Comparison of ENCODE assay signal across 8 cellular contexts in genomic region chr16:22296225-22297113, GRCh38. TPM values are rescaled to one million over a fixed set of nuclear protein-coding genes. Genes with fewer than 3 reads are reported as not detected.
DNase-seq lines count a peak whose midpoint lies in the region; ATAC-seq, FAIRE-seq and TF ChIP-seq lines count a peak whose summit lies in the region.

No MANE protein-coding gene starts in this region.

- no peak overlapping the region for H2BK12ac ChIP-seq in H1 (ENCODE audit: low read depth, low read length)

- no peak for TF ChIP-seq POLR2A in H1 (IDR thresholded peaks at IDR 0.05; ENCODE audit: control extremely low read depth in 1 of 2, low read depth in 2 of 2, low read length in 2 of 2)

- H3F3A ChIP-seq in PC-3 (ENCODE audit: low read length, unreplicated experiment), result no peaks in the 10 kb centered on the region

- peak overlapping the region; percentile 37 to 54 for H3K27ac ChIP-seq in right atrium auricular region
- no peak overlapping the region for H3K27ac ChIP-seq in PC-3 (ENCODE audit: low read length)
- H3K27ac ChIP-seq in H1 (ENCODE audit: low read depth, low read length), result no peak overlapping the region

- H4K5ac ChIP-seq in H1 (ENCODE audit: insufficient read length, low read depth, low read length), result no peak overlapping the region

- H3K4me3 ChIP-seq in right atrium auricular region (peak overlapping the region; percentile 77 to 81), PC-3 (ENCODE audit: low read length) (peak overlapping the region; percentile 78), H1 (ENCODE audit: extremely low read depth in 1 of 4, insufficient read depth in 2 of 4, low read depth in 3 of 4, low read length in 4 of 4) (peak overlapping the region; percentile 48 to 91 (median 64))

- H2AK5ac ChIP-seq in H1 (ENCODE audit: low read depth, low read length), result no peak overlapping the region

- no peak overlapping the region for H3K14ac ChIP-seq in H1 (ENCODE audit: insufficient read length)

- no peak for TF ChIP-seq EP300 in H1 (IDR thresholded peaks at IDR 0.05; ENCODE audit: borderline replicate concordance in 1 of 2, low read depth in 2 of 2, low read length in 2 of 2)

- no peak overlapping the region for H4K8ac ChIP-seq in H1 (ENCODE audit: extremely low read depth, insufficient read depth, low read length)

- CTCF ChIA-PET in PC-3 (lab: Charles Lee), result no interaction called here
- CTCF ChIA-PET in H1 (lab: Charles Lee; ENCODE audit: partially characterized antibody), result interaction anchor here (0.6 to 2.7 kb wide), 10 partner anchors 17 to 1694 kb away, joined by 3 to 13 read pairs (median 3); partner anchors contain the start of gene EEF2K

- H3K23me2 ChIP-seq in H1 (ENCODE audit: low read depth, low read length), result peaks cover 5% of the 10 kb centered on the region; the same call in 1 of the 2 replicates

- H3K27me3 ChIP-seq in right atrium auricular region (no peaks in the 10 kb centered on the region), PC-3 (ENCODE audit: low read length) (no peaks in the 10 kb centered on the region), H1 (replicated peaks in 1 of 4; ENCODE audit: control insufficient read depth in 3 of 4, extremely low read depth in 1 of 4, insufficient read depth in 3 of 4, low read length in 3 of 4) (no peaks in the 10 kb centered on the region)

- intact Hi-C loops in Right ventricle myocardium inferior (cut with DNase I), result loop anchor here (1.0 to 5.0 kb wide), 3 partner anchors 90 to 289 kb away; partner anchors contain the start of genes EEF2K and MOSMO
- intact Hi-C loops in PC-3 (cut with micrococcal nuclease), result loop anchor here (1.0 kb wide), 2 partner anchors 90 to 100 kb away; partner anchors contain the start of gene EEF2K

- H3K36me3 ChIP-seq in right atrium auricular region (no peaks in the 10 kb centered on the region), PC-3 (ENCODE audit: low read depth, low read length) (no peaks in the 10 kb centered on the region), H1 (ENCODE audit: control insufficient read depth in 2 of 4, insufficient read depth in 4 of 4, low read length in 3 of 4) (no peaks in the 10 kb centered on the region)

- TF ChIP-seq RAD21 in H1 (IDR thresholded peaks at IDR 0.05 in 1 of 2, conservative IDR thresholded peaks at IDR 0.05 in 1 of 2; ENCODE audit: low read depth in 2 of 2, low read length in 2 of 2), result no peak

- POLR2A ChIA-PET in PC-3 (lab: Charles Lee; ENCODE audit: unreplicated experiment) (no interaction called here), H1 (lab: Charles Lee; ENCODE audit: partially characterized antibody) (interaction anchor here (1.2 to 3.5 kb wide), 3 partner anchors 91 to 107 kb away, joined by 3 to 18 read pairs (median 6); partner anchors contain the start of gene EEF2K)

- H3K4me2 ChIP-seq in PC-3 (ENCODE audit: low read length) (peak overlapping the region; percentile 75), H1 (ENCODE audit: insufficient read depth in 1 of 2, low read depth in 2 of 2, low read length in 2 of 2) (peak overlapping the region; percentile 62 to 63; a peak in 3 of 4 replicates)

- no peak for DNase-seq in right atrium auricular region (ENCODE audit: low spot score)
- no peak for DNase-seq in Right ventricle myocardium inferior (ENCODE audit: missing footprints)
- DNase-seq in PC-3, result no peak
- peak in 1 of 2 experiments; percentile 63 for DNase-seq in H1 (ENCODE audit: low read depth in 1 of 2, low spot score in 2 of 2)
- DNase-seq in nephron progenitor cell, result peak; percentile 22
- DNase-seq in frontal cortex (ENCODE audit: low spot score in 2 of 2), result no peak
- DNase-seq in COR-L47 (lab: John Stamatoyannopoulos, UW), result no peak

- WGBS in H1 (ENCODE audit: extremely low coverage in 1 of 2, insufficient coverage in 1 of 2, insufficient read length in 1 of 2, insufficient replicate concordance in 2 of 2, low coverage in 1 of 2, low lambda C conversion rate in 2 of 2, missing lambda C conversion rate in 1 of 2), 2 experiments, result 15% methylated on average over 17 of the region's 17 CpGs; no CpG with 5 or more reads in 1 of the 2 experiments

- peaks cover 7% of the 10 kb centered on the region; the same call in 1 of the 2 replicates for H3K79me1 ChIP-seq in H1 (ENCODE audit: low read depth, low read length)

- no peaks in the 10 kb centered on the region for H3K9me2 ChIP-seq in PC-3 (replicated peaks; ENCODE audit: low read length)

- no peak for TF ChIP-seq CTCF in right atrium auricular region (IDR thresholded peaks at IDR 0.05)
- TF ChIP-seq CTCF in PC-3 (conservative IDR thresholded peaks at IDR 0.05; ENCODE audit: low read depth, low read length), result no peak
- TF ChIP-seq CTCF in H1 (IDR thresholded peaks at IDR 0.05; ENCODE audit: control extremely low read depth in 1 of 3, insufficient read depth in 1 of 3, low read depth in 1 of 3, low read length in 3 of 3), result no peak
- no peak for TF ChIP-seq CTCF in nephron progenitor cell (IDR thresholded peaks at IDR 0.05)

- H3K18ac ChIP-seq in H1 (ENCODE audit: extremely low read depth, low read length), result no peak overlapping the region

- no peak overlapping the region for H2BK5ac ChIP-seq in H1 (ENCODE audit: low read depth, low read length)

- H2AFZ ChIP-seq in PC-3 (ENCODE audit: low read length) (peak overlapping the region; percentile 84), H1 (ENCODE audit: low read length) (peak overlapping the region; percentile 72)

- peak overlapping the region; percentile 95 for H3K4me3 Mint-ChIP-seq in nephron progenitor cell

- no peak overlapping the region for H2BK20ac ChIP-seq in H1 (ENCODE audit: low read length)

- no peak overlapping the region for H2BK120ac ChIP-seq in H1 (replicated peaks; ENCODE audit: low read depth, low read length)

- no peak overlapping the region for H3K56ac ChIP-seq in H1 (replicated peaks; ENCODE audit: insufficient read length, low read depth, low read length)

- no peaks in the 10 kb centered on the region for H3K9me3 ChIP-seq in right atrium auricular region
- no peaks in the 10 kb centered on the region for H3K9me3 ChIP-seq in PC-3 (ENCODE audit: low read length)
- no peaks in the 10 kb centered on the region for H3K9me3 ChIP-seq in H1 (ENCODE audit: insufficient read depth in 2 of 2, low read depth in 1 of 2, low read length in 1 of 2)

- no peak overlapping the region for H2BK15ac ChIP-seq in H1 (ENCODE audit: low read length)

- H3K79me2 ChIP-seq in PC-3 (ENCODE audit: low read length) (peaks cover 42% of the 10 kb centered on the region), H1 (ENCODE audit: control insufficient read depth in 1 of 2, insufficient read depth in 2 of 2, low read length in 2 of 2) (peaks cover 4 to 38% of the 10 kb centered on the region in 2 experiments; a peak in 2 of 4 replicates)

- H4K20me1 ChIP-seq in PC-3 (ENCODE audit: low read length) (peaks cover 17% of the 10 kb centered on the region), H1 (replicated peaks in 1 of 2; ENCODE audit: control insufficient read depth in 1 of 2, insufficient read depth in 2 of 2, low read length in 2 of 2) (peaks cover 6 to 23% of the 10 kb centered on the region in 2 experiments)

- H3K9me3 Mint-ChIP-seq in nephron progenitor cell, result no peaks in the 10 kb centered on the region

- no peak for ATAC-seq in Right ventricle myocardium inferior
- no peak for ATAC-seq in PC-3
- ATAC-seq in GM21367 (IDR thresholded peaks at IDR 0.05; ENCODE audit: unreplicated experiment), result no peak

- H3K4me1 Mint-ChIP-seq in nephron progenitor cell, result peaks cover 40% of the 10 kb centered on the region

- no peak overlapping the region for H3K27ac Mint-ChIP-seq in nephron progenitor cell

- no peak overlapping the region for H3K4ac ChIP-seq in H1 (replicated peaks; ENCODE audit: insufficient read length, low read depth, low read length)

- no TSS peak for BruUV-seq in PC-3 (replicated peaks; lab: Mats Ljungman, UMichigan)

- H3K23ac ChIP-seq in H1 (ENCODE audit: insufficient read length), result no peak overlapping the region

- H3K9ac ChIP-seq in PC-3 (ENCODE audit: low read length), result peak overlapping the region; percentile 45
- no peak overlapping the region; a peak in 1 of 7 replicates for H3K9ac ChIP-seq in H1 (replicated peaks in 1 of 4; ENCODE audit: extremely low read depth in 1 of 4, low read depth in 3 of 4, low read length in 3 of 4)

- H4K91ac ChIP-seq in H1 (replicated peaks; ENCODE audit: insufficient read length, low read length), result no peak overlapping the region

- FAIRE-seq in H1 (lab: Jason Lieb, UNC) (no peak), frontal cortex (lab: Jason Lieb, UNC) (no peak)

- peaks cover 5% of the 10 kb centered on the region for H3K36me3 Mint-ChIP-seq in nephron progenitor cell (ENCODE audit: low read depth)

- peaks cover 14% of the 10 kb centered on the region for H3K27me3 Mint-ChIP-seq in nephron progenitor cell (ENCODE audit: low read depth, poor library complexity)

- H3K4me1 ChIP-seq in right atrium auricular region, result peaks cover 0 to 30% of the 10 kb centered on the region in 2 donors
- H3K4me1 ChIP-seq in PC-3 (ENCODE audit: insufficient read depth, low read length), result no peaks in the 10 kb centered on the region
- H3K4me1 ChIP-seq in H1 (replicated peaks in 1 of 4; ENCODE audit: control insufficient read depth in 3 of 4, insufficient read depth in 4 of 4, low read length in 3 of 4), result peaks cover 0 to 4% (median 2%) of the 10 kb centered on the region in 4 experiments; a peak in 2 of 7 replicates

TF ChIP-seq in H1, 55 proteins besides CTCF, POLR2A, EP300 and RAD21 (continues in another document):
- TF ChIP-seq RBBP5 (IDR thresholded peaks at IDR 0.05; ENCODE audit: borderline replicate concordance, low read depth, low read length), result no peak; the same call in none of the 2 replicates
- TF ChIP-seq CEBPB (IDR thresholded peaks at IDR 0.05; ENCODE audit: low read depth, low read length), result no peak
- peak; percentile 44 for TF ChIP-seq TAF7 (optimal IDR thresholded peaks at IDR 0.05; ENCODE audit: borderline replicate concordance, low read depth, low read length)

RNA-seq across cellular contexts. Expression of gene POLR3E, which starts 0.7 kb away (rescaled TPM):
- 10 to 100 TPM; 30.3 to 31.1 TPM for total RNA-seq in right atrium auricular region
- 36.4 TPM for total RNA-seq in Right ventricle myocardium inferior
- total RNA-seq in PC-3 (2014; rRNA removed), result 48.8 and 57.1 TPM in 2 replicates
- 91.3 and 96.5 TPM in 2 replicates for total RNA-seq in H1 (2021; fragmentation: NEBNext Ultra II Directional; extraction: Animal tissue kit (Norgen Biotek cat#: 25700))
- polyA plus RNA-seq in H1 (2011; rRNA removed), result 125 and 164 TPM in 2 replicates
- 175 TPM for polyA plus RNA-seq in H1 (2011; cell fraction: cytosol; rRNA removed)
- polyA plus RNA-seq in H1 (2011; cell fraction: nucleus; rRNA removed), result 290 TPM
- polyA plus RNA-seq in H1 (2012, experiment 1 of 2), result 62.5 to 78.0 TPM (median 71.7 TPM) in 4 replicates
- 17.3 TPM for polyA plus RNA-seq in H1 (2012, experiment 2 of 2)
- polyA plus RNA-seq in H1 (2013, experiment 1 of 2), result 44.4 TPM
- polyA plus RNA-seq in H1 (2013, experiment 2 of 2), result 44.4 TPM
- 338 and 528 TPM in 2 replicates for polyA minus RNA-seq in H1 (2011; rRNA and poly(A)+ RNA removed)
- polyA minus RNA-seq in H1 (2011; cell fraction: cytosol; rRNA and poly(A)+ RNA removed), result 114 TPM
- 154 TPM for polyA minus RNA-seq in H1 (2011; cell fraction: nucleus; rRNA and poly(A)+ RNA removed)
- total RNA-seq in frontal cortex, result 19.6 TPM

Comparison
In these comparisons a context has a peak if more than half of its experiments do, and no peak if none do; other contexts are left out.
1. H3K27ac ChIP-seq: peak in right atrium auricular region (2 of 2); none in PC-3 (single experiment) and H1 (single experiment).
2. Peak in every context shown above with its lines, with median percentiles within 50 percentile points of each other: H3K4me3 ChIP-seq.